ENCODE assay signal across 8 cellular contexts in the genomic region with DNA sequence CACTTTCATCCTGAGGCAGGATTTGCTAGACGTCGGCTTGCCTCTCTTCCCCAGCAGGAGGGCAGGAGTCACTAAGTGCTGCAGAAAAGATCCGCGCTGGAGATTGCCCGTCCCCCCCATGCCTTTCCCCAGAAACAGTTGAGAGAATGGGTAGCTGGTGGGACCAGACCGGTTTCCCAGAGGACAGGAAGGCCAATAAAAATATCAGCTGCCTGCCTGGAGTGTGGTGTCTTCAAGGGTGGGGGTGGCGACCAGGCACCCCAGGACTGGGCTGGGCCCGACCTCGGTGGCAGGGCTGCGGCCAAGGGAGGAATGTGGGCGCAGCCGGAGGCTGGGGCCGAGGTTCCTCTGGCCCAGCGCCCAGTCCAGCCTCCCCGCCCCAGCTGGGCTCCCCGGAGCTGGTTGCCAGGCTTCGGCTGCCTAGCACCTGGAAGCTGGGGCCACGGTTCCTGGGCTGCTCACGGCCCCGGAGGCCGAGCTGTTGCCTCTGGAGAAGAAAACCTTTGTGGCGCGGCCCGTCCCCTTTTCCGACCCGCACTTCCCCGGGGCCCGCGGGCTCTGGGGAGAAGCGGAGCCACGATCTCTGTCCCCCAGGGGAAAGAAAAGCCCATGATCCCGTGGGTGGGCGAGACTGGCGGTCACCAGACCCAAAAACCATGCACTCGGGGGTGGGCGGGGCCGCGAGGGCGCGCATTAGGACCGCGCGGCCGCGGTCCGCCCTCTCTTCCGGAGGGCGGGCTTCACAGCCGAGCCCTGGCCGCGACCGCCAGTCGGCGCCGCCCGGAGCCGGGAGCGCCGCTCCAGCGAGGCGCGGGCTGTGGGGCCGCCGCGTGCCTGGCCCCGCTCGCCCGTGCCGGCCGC. TPM values are rescaled to one million over a fixed set of nuclear protein-coding genes. Genes with fewer than 3 reads are reported as not detected.
DNase-seq lines count a peak whose midpoint lies in the region; ATAC-seq and TF ChIP-seq lines count a peak whose summit lies in the region.

A gene with protein sequence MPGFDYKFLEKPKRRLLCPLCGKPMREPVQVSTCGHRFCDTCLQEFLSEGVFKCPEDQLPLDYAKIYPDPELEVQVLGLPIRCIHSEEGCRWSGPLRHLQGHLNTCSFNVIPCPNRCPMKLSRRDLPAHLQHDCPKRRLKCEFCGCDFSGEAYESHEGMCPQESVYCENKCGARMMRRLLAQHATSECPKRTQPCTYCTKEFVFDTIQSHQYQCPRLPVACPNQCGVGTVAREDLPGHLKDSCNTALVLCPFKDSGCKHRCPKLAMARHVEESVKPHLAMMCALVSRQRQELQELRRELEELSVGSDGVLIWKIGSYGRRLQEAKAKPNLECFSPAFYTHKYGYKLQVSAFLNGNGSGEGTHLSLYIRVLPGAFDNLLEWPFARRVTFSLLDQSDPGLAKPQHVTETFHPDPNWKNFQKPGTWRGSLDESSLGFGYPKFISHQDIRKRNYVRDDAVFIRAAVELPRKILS (plus strand): TSS at position 769 of the 861 bp plus-strand sequence. CDS start 102 bp downstream, outside the sequence.

- TF ChIP-seq CTCF in GM12875 (IDR thresholded peaks at IDR 0.05; ENCODE audit: borderline replicate concordance, insufficient read depth, low read depth, low read length) (peak; percentile 18; the same call in 1 of the 2 replicates), ascending aorta (IDR thresholded peaks at IDR 0.05) (peak in 2 of 3 experiments; percentile 2 to 75), psoas muscle (IDR thresholded peaks at IDR 0.05) (peak; percentile 31)

- H3K9me3 ChIP-seq in ascending aorta (no peaks in the 10 kb centered on the region), right cardiac atrium (ENCODE audit: control insufficient read depth, low read length) (no peaks in the 10 kb centered on the region), psoas muscle (no peaks in the 10 kb centered on the region)

- H3K4me1 ChIP-seq in ascending aorta (peaks cover 15 to 34% of the 10 kb centered on the region in 2 donors), right cardiac atrium (ENCODE audit: control insufficient read depth, insufficient read depth, low read length) (peaks cover 3% of the 10 kb centered on the region), psoas muscle (peaks cover 28% of the 10 kb centered on the region)

- intact Hi-C loops in ascending aorta (cut with DNase I) (loop anchor here (1.0 kb wide), 1 partner anchor 15 kb away; a partner anchor contains a TSS), right cardiac atrium (cut with DNase I) (no loop called here), psoas muscle (cut with DNase I) (loop anchor here in 1 of 2 donors (2.0 kb wide), 1 partner anchor 15 kb away; a partner anchor contains a TSS)

- peak; percentile 73 for ATAC-seq in HG02763 (IDR thresholded peaks at IDR 0.05; ENCODE audit: unreplicated experiment)
- ATAC-seq in right cardiac atrium, result peak; percentile 84 to 89
- ATAC-seq in psoas muscle, result peak; percentile 86 to 91 (median 88)

- peak; percentile 92 for DNase-seq in NCI-H1436 (lab: John Stamatoyannopoulos, UW)
- peak; percentile 58 to 87 (median 67) for DNase-seq in T-helper 2 cell
- peak in 1 of 2 donors; percentile 89 for DNase-seq in ascending aorta (ENCODE audit: low spot score in 2 of 2)
- peak; percentile 84 to 94 (median 91) for DNase-seq in right cardiac atrium
- peak; percentile 82 to 84 for DNase-seq in psoas muscle
- DNase-seq in cortex of kidney (lab: John Stamatoyannopoulos, UW), result no peak

- H3K27ac ChIP-seq in ascending aorta (peak within 1 kb of the TSS; percentile 88 to 98), right cardiac atrium (ENCODE audit: low read length) (peak within 1 kb of the TSS; percentile 76), psoas muscle (peak within 1 kb of the TSS; percentile 78)

- H3K4me3 ChIP-seq in GM12875 (ENCODE audit: low read depth, low read length) (peak within 1 kb of the TSS; percentile 80), ascending aorta (peak within 1 kb of the TSS; percentile 88 to 91), right cardiac atrium (ENCODE audit: low read length) (peak within 1 kb of the TSS; percentile 78), psoas muscle (peak within 1 kb of the TSS; percentile 79)

- under 1% methylated on average over 70 of the region's 70 CpGs for WGBS in right cardiac atrium
- 1 to 3% (median 1%) methylated on average over 35 to 70 of the region's 70 CpGs for WGBS in psoas muscle, 3 donors

- H3K36me3 ChIP-seq in ascending aorta (peaks cover 2 to 7% of the 10 kb centered on the region in 2 donors), psoas muscle (ENCODE audit: insufficient read depth in 1 of 2, low read depth in 1 of 2) (peaks cover 0 to 8% of the 10 kb centered on the region in 2 donors)

- H3K27me3 ChIP-seq in ascending aorta, result no peaks in the 10 kb centered on the region
- no peaks in the 10 kb centered on the region for H3K27me3 ChIP-seq in right cardiac atrium (ENCODE audit: control insufficient read depth, insufficient read depth)
- H3K27me3 ChIP-seq in psoas muscle (ENCODE audit: insufficient read depth in 3 of 3, low read length in 2 of 3), result no peaks in the 10 kb centered on the region

RNA-seq across cellular contexts. Expression of the gene that starts here (rescaled TPM):
- 53.2 TPM for total RNA-seq in ascending aorta
- total RNA-seq in right cardiac atrium, result 1 to 10 TPM; 2.9 to 8.9 (median 4.8) TPM
- 4.5 TPM for polyA plus RNA-seq in right cardiac atrium
- 1 to 10 TPM; 1.4 to 6.7 (median 2.3) TPM for total RNA-seq in psoas muscle
- polyA plus RNA-seq in psoas muscle, result 1 to 10 TPM; 1.6 to 3.3 (median 2.1) TPM
